2 cellular contexts compared by ENCODE assay signal in genomic region chr7:132113536-132114409, GRCh38.
TF ChIP-seq lines count a peak whose summit lies in the region.

No MANE protein-coding gene starts in this region.

TF ChIP-seq in IMR-90, 13 proteins besides CTCF, POLR2A, EP300 and RAD21:
- no peak for TF ChIP-seq NFE2L2 (IDR thresholded peaks at IDR 0.05; ENCODE audit: low read depth, low read length)
- no peak for TF ChIP-seq RCOR1 (IDR thresholded peaks at IDR 0.05; ENCODE audit: insufficient replicate concordance, low read length)
- TF ChIP-seq FOS (IDR thresholded peaks at IDR 0.05; ENCODE audit: low read depth, low read length) = no peak
- TF ChIP-seq RFX5 (IDR thresholded peaks at IDR 0.05; ENCODE audit: low read depth, low read length) = no peak
- no peak for TF ChIP-seq CEBPB (IDR thresholded peaks at IDR 0.05; ENCODE audit: low read depth, low read length)
- no peak for TF ChIP-seq MAZ (IDR thresholded peaks at IDR 0.05; ENCODE audit: borderline replicate concordance, low read depth, low read length)
- no peak for TF ChIP-seq CHD1 (IDR thresholded peaks at IDR 0.05; ENCODE audit: low read depth, low read length)
- no peak for TF ChIP-seq ELK1 (IDR thresholded peaks at IDR 0.05; ENCODE audit: borderline replicate concordance, low read depth, low read length)
- no peak for TF ChIP-seq USF2 (IDR thresholded peaks at IDR 0.05; ENCODE audit: low read depth, low read length)
- TF ChIP-seq MAFK (IDR thresholded peaks at IDR 0.05; ENCODE audit: low read depth, low read length) = no peak
- no peak for TF ChIP-seq BHLHE40 (IDR thresholded peaks at IDR 0.05; ENCODE audit: low read depth, low read length)
- no peak for TF ChIP-seq SMC3 (IDR thresholded peaks at IDR 0.05; ENCODE audit: low read depth, low read length)
- TF ChIP-seq MXI1 (IDR thresholded peaks at IDR 0.05; ENCODE audit: borderline replicate concordance, low read depth, low read length) = no peak

TF ChIP-seq in H1, 55 proteins besides CTCF, POLR2A, EP300 and RAD21:
- TF ChIP-seq GTF2F1 (IDR thresholded peaks at IDR 0.05; ENCODE audit: borderline replicate concordance, low read depth, low read length) (no peak), SAP30 (IDR thresholded peaks at IDR 0.05; ENCODE audit: insufficient read depth, insufficient replicate concordance, low read length) (no peak), CHD1 (IDR thresholded peaks at IDR 0.05; ENCODE audit: low read depth, low read length) (no peak), HDAC2 (IDR thresholded peaks at IDR 0.05; ENCODE audit: borderline replicate concordance in 1 of 2, low read depth in 2 of 2, low read length in 2 of 2) (no peak), CTBP2 (IDR thresholded peaks at IDR 0.05; ENCODE audit: borderline replicate concordance, insufficient read depth, insufficient read length, low read length) (no peak), SIX5 (IDR thresholded peaks at IDR 0.05; ENCODE audit: low read depth, low read length) (no peak), CREB1 (IDR thresholded peaks at IDR 0.05) (no peak), CEBPB (IDR thresholded peaks at IDR 0.05; ENCODE audit: low read depth, low read length) (no peak), PHF8 (conservative IDR thresholded peaks at IDR 0.05; ENCODE audit: low read depth, low read length) (no peak), USF2 (IDR thresholded peaks at IDR 0.05; ENCODE audit: low read length) (no peak)
TF ChIP-seq in H1: peak in this region for 0.
